8 cellular contexts compared by ENCODE assay signal in the genomic region with DNA sequence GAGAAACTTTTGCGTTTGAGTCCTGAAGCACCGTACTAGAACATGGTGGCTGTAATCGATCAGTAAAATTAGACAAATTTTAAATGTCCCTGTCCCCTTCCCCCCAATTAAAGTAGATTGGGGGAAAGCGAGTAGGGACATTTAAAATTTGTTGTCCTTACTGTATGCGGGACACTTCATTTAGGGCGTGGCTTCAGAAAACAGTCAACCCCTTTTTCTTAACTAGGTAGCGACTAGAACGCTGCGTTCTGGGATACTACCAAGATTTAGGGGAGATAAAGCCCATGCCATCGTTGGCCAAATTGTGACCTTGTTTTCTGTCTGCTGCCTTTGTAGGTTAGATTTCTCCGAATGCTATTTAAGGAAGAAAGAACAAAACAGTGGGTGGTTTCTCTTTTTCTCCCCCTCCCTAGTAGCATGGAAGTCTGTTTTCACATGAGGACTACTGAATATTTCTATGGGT. TPM values are rescaled to one million over a fixed set of nuclear protein-coding genes. Genes with fewer than 3 reads are reported as not detected.
DNase-seq lines count a peak whose midpoint lies in the region; ATAC-seq and TF ChIP-seq lines count a peak whose summit lies in the region.

No MANE protein-coding gene starts in this region.

- H3K27me3 Mint-ChIP-seq in effector memory CD8-positive, alpha-beta T cell: no peaks in the 10 kb centered on the region

- peak overlapping the region; percentile 91 for H3K4me3 ChIP-seq in PC-9
- H3K4me3 ChIP-seq in neuronal stem cell (ENCODE audit: low read length in 2 of 2): peak overlapping the region; percentile 87 to 98

- peak; percentile 4 for DNase-seq in NCI-H526 treated with DMSO at 0.1 percent for 48 hours (lab: John Stamatoyannopoulos, UW)
- DNase-seq in NCI-H526 (lab: John Stamatoyannopoulos, UW): no peak
- peak in 1 of 2 experiments; percentile 7 for DNase-seq in PC-9
- no peak for DNase-seq in effector memory CD8-positive, alpha-beta T cell
- no peak for DNase-seq in neuronal stem cell (ENCODE audit: low spot score)
- DNase-seq in effector CD4-positive, alpha-beta T cell: no peak
- no peak for DNase-seq in NCI-H1694 treated with DMSO at 0.1 percent for 48 hours (lab: John Stamatoyannopoulos, UW)

- intact Hi-C loops in PC-9 (cut with micrococcal nuclease; ENCODE audit: unreplicated experiment): loop anchor here (1.0 to 10.0 kb wide), 3 partner anchors 132 to 717 kb away; no protein-coding TSS in a partner anchor

- no peak overlapping the region for H2BK12ac ChIP-seq in neuronal stem cell (ENCODE audit: low read length)

- H3K4me1 Mint-ChIP-seq in effector memory CD8-positive, alpha-beta T cell (ENCODE audit: low read depth in 2 of 2): peaks cover 7 to 11% of the 10 kb centered on the region in 2 donors

- peaks cover 19% of the 10 kb centered on the region for H3K36me3 Mint-ChIP-seq in effector memory CD8-positive, alpha-beta T cell (ENCODE audit: insufficient read depth)

- no peak overlapping the region for H2BK5ac ChIP-seq in neuronal stem cell (ENCODE audit: low read length)

- H3K27ac Mint-ChIP-seq in effector memory CD8-positive, alpha-beta T cell: no peak overlapping the region

- H3K18ac ChIP-seq in neuronal stem cell (ENCODE audit: low read length): no peak overlapping the region

- no peak overlapping the region for H2AK5ac ChIP-seq in neuronal stem cell (ENCODE audit: low read depth, low read length)

- peaks cover 18% of the 10 kb centered on the region; the same call in 1 of the 2 replicates for H4K20me1 ChIP-seq in PC-9 (ENCODE audit: insufficient read depth)

- BruUV-seq in PC-9 (replicated peaks; lab: Mats Ljungman, UMichigan): no TSS peak

- no peaks in the 10 kb centered on the region for H3K9me2 ChIP-seq in PC-9 (ENCODE audit: insufficient read depth)

- no peak for ATAC-seq in effector memory CD8-positive, alpha-beta T cell (replicated peaks)
- no peak for ATAC-seq in GM21367 (IDR thresholded peaks at IDR 0.05; ENCODE audit: unreplicated experiment)

- H3F3A ChIP-seq in PC-9 (ENCODE audit: insufficient read depth, low read depth): peaks cover 39% of the 10 kb centered on the region

- no peak for TF ChIP-seq CTCF in PC-9 (conservative IDR thresholded peaks at IDR 0.05)

- no peak overlapping the region for H4K91ac ChIP-seq in neuronal stem cell (ENCODE audit: low read depth, low read length, poor library complexity)

- H3K23ac ChIP-seq in neuronal stem cell (ENCODE audit: low read depth, low read length, poor library complexity): no peak overlapping the region

- H3K4me2 ChIP-seq in PC-9: peak overlapping the region; percentile 90
- H3K4me2 ChIP-seq in neuronal stem cell (ENCODE audit: insufficient read depth, low read length, poor library complexity, severe bottlenecking): peak overlapping the region; percentile 66

- no CpG with 5 or more reads among the region's 11 CpGs for WGBS in neuronal stem cell (ENCODE audit: extremely low coverage in 2 of 2, insufficient read length in 2 of 2, insufficient replicate concordance in 1 of 2), 2 donors

- H3K79me1 ChIP-seq in neuronal stem cell (ENCODE audit: low read depth, low read length): peaks cover 2% of the 10 kb centered on the region

- H3K36me3 ChIP-seq in PC-9 (ENCODE audit: low read depth) (peaks cover 32% of the 10 kb centered on the region), neuronal stem cell (replicated peaks in 1 of 2; ENCODE audit: control insufficient read depth in 2 of 2, insufficient read depth in 2 of 2, low read length in 2 of 2) (peaks cover 7 to 68% of the 10 kb centered on the region in 2 donors)

- H3K4me3 Mint-ChIP-seq in effector memory CD8-positive, alpha-beta T cell: peak overlapping the region; percentile 84 to 85

- peak overlapping the region; percentile 77 for H3K9ac ChIP-seq in neuronal stem cell (ENCODE audit: low read depth, low read length, poor library complexity)

- no peak overlapping the region for H2BK120ac ChIP-seq in neuronal stem cell (ENCODE audit: low read depth, low read length)

- H2AFZ ChIP-seq in PC-9 (peak overlapping the region; percentile 61; the same call in 1 of the 2 replicates), neuronal stem cell (ENCODE audit: low read length) (no peak overlapping the region)

- H3K27me3 ChIP-seq in PC-9 (ENCODE audit: insufficient read depth, low read depth): no peaks in the 10 kb centered on the region
- no peaks in the 10 kb centered on the region for H3K27me3 ChIP-seq in neuronal stem cell (ENCODE audit: control insufficient read depth in 3 of 3, insufficient read depth in 3 of 3, low read depth in 1 of 3, low read length in 3 of 3)

- POLR2A ChIA-PET in PC-9 (lab: Charles Lee; ENCODE audit: unreplicated experiment): no interaction called here

- H3K9me3 Mint-ChIP-seq in effector memory CD8-positive, alpha-beta T cell: no peaks in the 10 kb centered on the region

- H3K9me3 ChIP-seq in PC-9 (ENCODE audit: insufficient read depth, low read depth) (no peaks in the 10 kb centered on the region), neuronal stem cell (replicated peaks in 1 of 2; ENCODE audit: control insufficient read depth in 2 of 2, insufficient read depth in 1 of 2, low read depth in 1 of 2, low read length in 2 of 2) (no peaks in the 10 kb centered on the region)

- H3K14ac ChIP-seq in neuronal stem cell (ENCODE audit: low read length): no peak overlapping the region

- no peak overlapping the region for H2BK15ac ChIP-seq in neuronal stem cell (ENCODE audit: low read length)

- H3K4ac ChIP-seq in neuronal stem cell (ENCODE audit: low read length): no peak overlapping the region

- H3K27ac ChIP-seq in PC-9 (peak overlapping the region; percentile 93), neuronal stem cell (replicated peaks; ENCODE audit: low read length) (no peak overlapping the region)

- H3K4me1 ChIP-seq in PC-9 (replicated peaks; ENCODE audit: insufficient read depth): peaks cover 48% of the 10 kb centered on the region
- H3K4me1 ChIP-seq in neuronal stem cell (ENCODE audit: control insufficient read depth in 2 of 2, insufficient read depth in 1 of 2, low read depth in 1 of 2, low read length in 2 of 2): peaks cover 3 to 14% of the 10 kb centered on the region in 2 donors

- CTCF ChIA-PET in PC-9 (lab: Charles Lee): no interaction called here

- H3K79me2 ChIP-seq in PC-9 (ENCODE audit: low read depth): peaks cover 78% of the 10 kb centered on the region

- no peak overlapping the region for H4K8ac ChIP-seq in neuronal stem cell (ENCODE audit: low read depth, low read length)

RNA-seq across cellular contexts. Expression of gene CKS2, which starts 1.2 kb away (rescaled TPM):
- 138 and 260 TPM in 2 replicates for total RNA-seq in PC-9 (2021)
- 325 TPM for polyA plus RNA-seq in neuronal stem cell (2013, experiment 1 of 2)
- polyA plus RNA-seq in neuronal stem cell (2013, experiment 2 of 2): 323 TPM

RNA-seq across cellular contexts. Expression of gene SECISBP2, which starts 6.1 kb away (rescaled TPM):
- total RNA-seq in PC-9 (2021): 33.3 and 41.4 TPM in 2 replicates
- 75.3 TPM for polyA plus RNA-seq in neuronal stem cell (2013, experiment 1 of 2)
- 79.8 TPM for polyA plus RNA-seq in neuronal stem cell (2013, experiment 2 of 2)
